In the genomic region with DNA sequence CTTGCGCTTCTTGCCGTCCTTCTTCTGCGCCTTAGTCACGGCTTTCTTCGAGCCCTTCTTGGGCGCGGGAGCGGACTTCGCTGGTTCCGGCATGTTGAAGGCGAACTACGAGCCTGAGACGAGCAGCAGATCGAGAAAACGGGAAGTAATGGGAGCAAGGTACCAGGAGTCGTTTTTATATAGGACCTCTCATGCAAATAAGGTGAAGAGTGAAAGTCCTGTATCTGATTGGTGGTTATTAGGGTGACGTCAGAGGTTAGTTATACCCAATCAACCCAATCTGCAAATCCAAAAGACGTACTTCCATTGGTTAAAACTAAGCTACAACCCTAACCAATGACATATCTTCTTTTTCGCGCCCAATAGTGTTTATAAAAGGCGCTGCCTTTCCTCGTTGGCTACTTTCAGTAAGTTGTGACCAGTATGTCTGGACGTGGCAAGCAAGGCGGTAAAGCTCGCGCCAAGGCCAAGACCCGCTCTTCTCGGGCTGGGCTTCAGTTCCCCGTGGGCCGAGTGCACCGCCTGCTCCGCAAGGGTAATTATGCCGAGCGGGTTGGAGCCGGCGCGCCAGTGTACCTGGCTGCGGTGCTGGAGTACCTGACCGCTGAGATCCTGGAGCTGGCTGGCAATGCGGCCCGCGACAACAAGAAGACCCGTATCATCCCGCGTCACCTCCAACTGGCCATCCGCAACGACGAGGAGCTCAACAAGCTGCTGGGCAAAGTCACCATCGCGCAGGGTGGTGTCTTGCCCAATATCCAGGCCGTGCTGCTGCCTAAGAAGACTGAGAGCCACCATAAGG, we compare ENCODE assay signal across 8 cellular contexts.
DNase-seq lines count a peak whose midpoint lies in the region; ATAC-seq and TF ChIP-seq lines count a peak whose summit lies in the region.

No MANE protein-coding gene starts in this region.

- peak; percentile 98 for TF ChIP-seq POLR2A in erythroblast (IDR thresholded peaks at IDR 0.05; ENCODE audit: low read length)

- DNase-seq in DMS 273 treated with DMSO at 0.1 percent for 48 hours (lab: John Stamatoyannopoulos, UW) = peak; percentile 99
- DNase-seq in HT1080 (ENCODE audit: low read depth) = peak; percentile 100
- DNase-seq in NT2/D1 (ENCODE audit: low read depth, low spot score) = peak; percentile 89
- DNase-seq in activated T-cell treated with anti-CD3 and anti-CD28 coated beads for 1 hour (ENCODE audit: low read depth) = peak; percentile 61
- peak; percentile 97 to 99 for DNase-seq in erythroblast (lab: John Stamatoyannopoulos, UW)
- DNase-seq in middle frontal gyrus (ENCODE audit: extremely low spot score, low spot score) = peak; percentile 86
- peak; percentile 87 for DNase-seq in stimulated activated CD8-positive, alpha-beta memory T cell treated with anti-CD3 and anti-CD28 coated beads, Interleukin-4, amount 100 ng/mL, for 48 hours

- no peaks in the 10 kb centered on the region for H3K9me3 ChIP-seq in NT2/D1 (ENCODE audit: insufficient read depth, low read length)

- no peaks in the 10 kb centered on the region for H3K4me1 ChIP-seq in NT2/D1 (ENCODE audit: insufficient read depth, insufficient read length)

- H3K4me3 ChIP-seq in NT2/D1 (ENCODE audit: insufficient read length, low read depth) = peak overlapping the region; percentile 75

- peak; percentile 76 for ATAC-seq in GM21423 (IDR thresholded peaks at IDR 0.05; ENCODE audit: unreplicated experiment)

- H3K36me3 ChIP-seq in NT2/D1 (ENCODE audit: insufficient read depth, insufficient read length, low read length) = peaks cover 14% of the 10 kb centered on the region

- peak overlapping the region; percentile 91 for H3K9ac ChIP-seq in NT2/D1 (ENCODE audit: insufficient read length, low read depth)

- H3K27me3 ChIP-seq in NT2/D1 (ENCODE audit: insufficient read depth, insufficient read length) = no peaks in the 10 kb centered on the region

Comparison
In these comparisons a context has a peak if more than half of its experiments do, and no peak if none do; other contexts are left out.
1. Peak in every context shown above with its lines: DNase-seq, ATAC-seq and H3K4me3 ChIP-seq.